ENCODE assay signal across 15 cellular contexts in the genomic region with DNA sequence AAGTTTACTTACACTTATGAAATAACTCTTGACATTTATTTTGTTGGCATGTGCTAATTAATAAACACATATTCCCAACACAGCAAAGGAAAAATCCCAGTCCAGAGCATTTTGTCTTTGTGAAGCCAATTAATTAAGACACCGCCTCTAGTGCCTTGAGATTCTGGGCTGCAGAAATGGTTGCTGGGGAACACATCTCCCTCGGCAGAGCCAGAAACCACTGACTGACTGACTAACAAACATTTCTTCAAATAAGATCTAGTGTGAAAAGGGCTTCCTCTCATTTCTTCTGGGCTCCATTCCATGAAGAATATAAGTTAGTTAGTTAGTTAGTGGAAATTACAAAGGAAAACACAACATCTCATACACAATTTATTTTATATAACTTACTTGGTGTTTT. TPM values are rescaled to one million over a fixed set of nuclear protein-coding genes. Genes with fewer than 3 reads are reported as not detected.
DNase-seq lines count a peak whose midpoint lies in the region; ATAC-seq lines count a peak whose summit lies in the region.
"Had no signal": no experiment of that assay in that cellular context is flagged by ENCODE, and none has a peak within 500 bp of the region (broad histone marks: within the 10 kb centered on the region; RNA-seq: fewer than 3 reads in every experiment).

No MANE protein-coding gene starts in this region.

- no peak for ATAC-seq in left cardiac atrium
- ATAC-seq: CD8-positive, alpha-beta T cell; HepG2 had no signal

- CTCF ChIA-PET in CD4-positive, alpha-beta memory T cell (lab: Charles Lee; ENCODE audit: partially characterized antibody): interaction anchor here (1.3 to 1.8 kb wide), 2 partner anchors 9 to 186 kb away, joined by 3 to 4 read pairs; no protein-coding TSS in a partner anchor

- H3K27ac Mint-ChIP-seq in CD4-positive, alpha-beta memory T cell: peak overlapping the region in 1 of 7 donors; percentile 53
- H3K27ac Mint-ChIP-seq: B cell; CD8-positive, alpha-beta T cell had no signal

- peaks cover 43 to 71% of the 10 kb centered on the region in 2 donors for H3K36me3 Mint-ChIP-seq in CD4-positive, alpha-beta memory T cell

- H3K9ac ChIP-seq in subcutaneous abdominal adipose tissue (ENCODE audit: low read length in 5 of 5): no peak overlapping the region

- DNase-seq in G401 (ENCODE audit: low spot score): peak; percentile 36
- peak; percentile 12 for DNase-seq in NCI-H69 (lab: John Stamatoyannopoulos, UW)
- DNase-seq in globus pallidus (ENCODE audit: low spot score): peak; percentile 40
- DNase-seq in midbrain (lab: John Stamatoyannopoulos, UW): no peak
- DNase-seq in left cardiac atrium: no peak
- no peak for DNase-seq in CD4-positive, alpha-beta memory T cell
- DNase-seq: ACHN; C1 segment of cervical spinal cord; CD8-positive, alpha-beta T cell; COR-L47; DND-41 had no signal

- no peaks in the 10 kb centered on the region for H3K27me3 ChIP-seq in subcutaneous abdominal adipose tissue (ENCODE audit: control insufficient read depth in 5 of 5, insufficient read depth in 4 of 5, low read length in 5 of 5)
- H3K27me3 ChIP-seq in CD4-positive, alpha-beta memory T cell (ENCODE audit: insufficient read depth, low read length): no peaks in the 10 kb centered on the region

- H3K27ac ChIP-seq in subcutaneous abdominal adipose tissue (ENCODE audit: low read depth, low read length): peak overlapping the region; percentile 76
- H3K27ac ChIP-seq in CD4-positive, alpha-beta memory T cell (ENCODE audit: low read depth, low read length): no peak overlapping the region

- POLR2A ChIA-PET in CD4-positive, alpha-beta memory T cell (lab: Charles Lee; ENCODE audit: partially characterized antibody): no interaction called here

- H3K9me3 Mint-ChIP-seq in CD4-positive, alpha-beta memory T cell: no peaks in the 10 kb centered on the region
- H3K9me3 Mint-ChIP-seq: CD8-positive, alpha-beta T cell had no signal

- intact Hi-C loops in left cardiac atrium (cut with DNase I): no loop called here
- intact Hi-C loops in CD4-positive, alpha-beta memory T cell (cut with micrococcal nuclease): no loop called here

- in situ Hi-C loops in G401 (cut with HindIII; ENCODE audit: low sequenced_read_pairs): no loop called here

- no peak overlapping the region for H3K4me3 ChIP-seq in subcutaneous abdominal adipose tissue (ENCODE audit: low read depth in 1 of 5, low read length in 5 of 5)
- no peak overlapping the region for H3K4me3 ChIP-seq in CD4-positive, alpha-beta memory T cell (ENCODE audit: low read length in 2 of 2)
- H3K4me3 ChIP-seq: HAP-1 had no signal

- no peaks in the 10 kb centered on the region for H3K4me1 Mint-ChIP-seq in CD4-positive, alpha-beta memory T cell
- H3K4me1 Mint-ChIP-seq: B cell had no signal

- H3K4me3 Mint-ChIP-seq in CD4-positive, alpha-beta memory T cell: peak overlapping the region in 1 of 8 donors; percentile 45
- H3K4me3 Mint-ChIP-seq: B cell; CD8-positive, alpha-beta T cell had no signal

- no peaks in the 10 kb centered on the region for H3K9me3 ChIP-seq in subcutaneous abdominal adipose tissue (ENCODE audit: control insufficient read depth in 5 of 5, low read length in 5 of 5)
- H3K9me3 ChIP-seq in CD4-positive, alpha-beta memory T cell (ENCODE audit: control insufficient read depth in 1 of 2, low read length in 2 of 2): no peaks in the 10 kb centered on the region
- H3K9me3 ChIP-seq: HAP-1 had no signal

- H3K27me3 Mint-ChIP-seq in CD4-positive, alpha-beta memory T cell: no peaks in the 10 kb centered on the region
- H3K27me3 Mint-ChIP-seq: B cell had no signal

- peaks cover 15 to 73% (median 59%) of the 10 kb centered on the region in 5 donors for H3K36me3 ChIP-seq in subcutaneous abdominal adipose tissue (ENCODE audit: control insufficient read depth in 5 of 5, insufficient read depth in 5 of 5, low read length in 5 of 5)
- H3K36me3 ChIP-seq in CD4-positive, alpha-beta memory T cell (ENCODE audit: insufficient read depth, low read length): peaks cover 58% of the 10 kb centered on the region

- H3K4me1 ChIP-seq in subcutaneous abdominal adipose tissue (ENCODE audit: control insufficient read depth in 5 of 5, insufficient read depth in 5 of 5, low read length in 5 of 5): peaks cover 12 to 80% (median 67%) of the 10 kb centered on the region in 5 donors
- H3K4me1 ChIP-seq in CD4-positive, alpha-beta memory T cell (ENCODE audit: insufficient read depth, low read length): no peaks in the 10 kb centered on the region

RNA-seq across cellular contexts. Expression of a gene that starts 28.4 kb away (rescaled TPM):
- total RNA-seq in G401 (2014; rRNA removed; shearing (Covaris generic)): 5.4 and 6.3 TPM in 2 replicates
- 10 to 100 TPM in 1 of 2 donors, 1 to 10 TPM in 1; 4.9 to 12.4 TPM for total RNA-seq in left cardiac atrium
- 1 to 10 TPM; 1.2 to 1.6 TPM for total RNA-seq in CD4-positive, alpha-beta memory T cell
- 1 to 10 TPM; 3.4 to 3.9 TPM for polyA plus RNA-seq in CD4-positive, alpha-beta memory T cell

Comparison
In these comparisons a context has a peak if more than half of its experiments do, and no peak if none do; other contexts are left out.
1. DNase-seq: peak in G401 (single experiment), NCI-H69 (single experiment) and globus pallidus (single experiment); none in midbrain (single experiment), left cardiac atrium (single experiment) and CD4-positive, alpha-beta memory T cell (0 of 5).